Comparison of ENCODE assay signal across 8 cellular contexts in the genomic region with DNA sequence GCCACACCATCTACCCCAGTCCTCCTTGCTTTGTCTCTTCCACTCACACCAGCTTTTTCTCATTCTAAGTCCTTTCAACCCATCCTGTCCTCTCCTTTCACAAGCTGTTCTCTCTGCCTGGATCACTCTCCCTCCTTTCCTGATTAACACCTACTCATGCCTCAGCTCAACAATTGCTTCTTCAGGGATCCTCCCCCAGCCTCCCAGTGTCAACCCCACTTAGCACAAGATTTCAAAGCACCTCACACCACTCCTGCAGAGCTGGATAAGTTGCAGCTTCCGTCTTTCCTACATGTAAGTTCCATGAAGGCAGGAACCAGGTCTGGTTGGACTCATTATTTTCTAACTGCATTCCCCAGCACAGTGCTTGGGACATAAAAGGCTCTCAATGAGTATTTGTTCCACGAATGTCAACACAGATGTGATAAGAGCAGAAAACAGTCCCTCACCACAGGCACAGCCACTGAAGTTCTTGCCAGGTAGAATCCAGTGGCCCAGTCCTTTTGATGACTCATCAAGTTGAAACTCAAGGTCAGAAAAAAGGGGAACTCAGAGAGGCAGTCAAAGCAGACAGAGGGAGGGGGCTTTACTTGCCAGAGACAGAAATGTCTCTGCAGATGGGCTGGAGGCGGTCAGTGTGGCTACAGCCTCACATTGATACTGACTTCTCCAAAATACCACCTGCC.
A peak's percentile ranks its signal among the peaks of the same experiment; 100 is the strongest.
DNase-seq lines count a peak whose midpoint lies in the region; ATAC-seq and TF ChIP-seq lines count a peak whose summit lies in the region.

No MANE protein-coding gene starts in this region.

- TF ChIP-seq EP300 in transverse colon (IDR thresholded peaks at IDR 0.05; ENCODE audit: low read depth) = no peak

- H3K27ac ChIP-seq in heart right ventricle (no peak overlapping the region), right atrium auricular region (no peak overlapping the region), transverse colon (peak overlapping the region in 2 of 4 donors; percentile 17 to 46)

- peak; percentile 34 to 69 (median 48) for ATAC-seq in heart right ventricle
- peak; percentile 73 for ATAC-seq in HG03060 (IDR thresholded peaks at IDR 0.05; ENCODE audit: low read depth, unreplicated experiment)

- no peak overlapping the region for H3K27ac Mint-ChIP-seq in activated CD4-positive, alpha-beta memory T cell treated with anti-CD3 and anti-CD28 coated beads, Interleukin-2, amount 10 ng/mL, durations not matched to agents 7 days and 5 days

- in situ Hi-C loops in transverse colon (cut with MboI; ENCODE audit: low pct_ligation_motif_present in 1 of 4, low pct_unique_long_range_greater_than_20kb in 1 of 4, low sequenced_read_pairs in 3 of 4) = no loop called here

- H3K9me3 ChIP-seq in heart right ventricle (peaks cover 0 to 14% (median 6%) of the 10 kb centered on the region in 11 donors), right atrium auricular region (peaks cover 0 to 17% of the 10 kb centered on the region in 2 donors), transverse colon (no peaks in the 10 kb centered on the region)

- DNase-seq in heart right ventricle = no peak
- no peak for DNase-seq in right atrium auricular region (ENCODE audit: low spot score)
- peak; percentile 58 for DNase-seq in transverse colon
- DNase-seq in erythroblast (lab: John Stamatoyannopoulos, UW) = no peak
- DNase-seq in stimulated activated CD4-positive, alpha-beta T cell treated with anti-CD3 and anti-CD28 coated beads, Interleukin-1b, Interleukin-23, amount 100 ng/mL, for 48 hours = no peak
- DNase-seq in activated CD4-positive, alpha-beta memory T cell treated with anti-CD3 and anti-CD28 coated beads, Interleukin-2, amount 10 ng/mL, durations not matched to agents 7 days and 5 days = no peak

- peaks cover 17% of the 10 kb centered on the region for H3K4me1 Mint-ChIP-seq in activated CD4-positive, alpha-beta memory T cell treated with anti-CD3 and anti-CD28 coated beads, Interleukin-2, amount 10 ng/mL, durations not matched to agents 7 days and 5 days

- H3K36me3 Mint-ChIP-seq in activated CD4-positive, alpha-beta memory T cell treated with anti-CD3 and anti-CD28 coated beads, Interleukin-2, amount 10 ng/mL, durations not matched to agents 7 days and 5 days (ENCODE audit: low read depth) = peaks cover 13% of the 10 kb centered on the region

- H3K4me1 ChIP-seq in heart right ventricle (peaks cover 0 to 13% (median 0%) of the 10 kb centered on the region in 9 donors), right atrium auricular region (no peaks in the 10 kb centered on the region), transverse colon (no peaks in the 10 kb centered on the region)

- POLR2A ChIA-PET in activated CD4-positive, alpha-beta memory T cell treated with anti-CD3 and anti-CD28 coated beads, Interleukin-2, amount 10 ng/mL, durations not matched to agents 7 days and 5 days (lab: Charles Lee) = interaction anchor here (0.6 to 2.1 kb wide), 3 partner anchors 8 to 470 kb away, joined by 3 to 8 read pairs (median 3); no protein-coding TSS in a partner anchor

- peaks cover 6% of the 10 kb centered on the region for H3K9me3 Mint-ChIP-seq in activated CD4-positive, alpha-beta memory T cell treated with anti-CD3 and anti-CD28 coated beads, Interleukin-2, amount 10 ng/mL, durations not matched to agents 7 days and 5 days

- TF ChIP-seq POLR2A in Raji (IDR thresholded peaks at IDR 0.05; ENCODE audit: insufficient read depth, low read depth, low read length) (peak; percentile 42; the same call in 1 of the 2 replicates), transverse colon (IDR thresholded peaks at IDR 0.05) (no peak), erythroblast (IDR thresholded peaks at IDR 0.05; ENCODE audit: low read length) (no peak)

- no peak overlapping the region for H3K4me3 Mint-ChIP-seq in activated CD4-positive, alpha-beta memory T cell treated with anti-CD3 and anti-CD28 coated beads, Interleukin-2, amount 10 ng/mL, durations not matched to agents 7 days and 5 days

- CTCF ChIA-PET in activated CD4-positive, alpha-beta memory T cell treated with anti-CD3 and anti-CD28 coated beads, Interleukin-2, amount 10 ng/mL, durations not matched to agents 7 days and 5 days (lab: Charles Lee) = interaction anchor here (0.7 to 1.1 kb wide), 2 partner anchors 10 to 332 kb away, joined by 3 read pairs; no protein-coding TSS in a partner anchor

- H3K36me3 ChIP-seq in heart right ventricle (no peaks in the 10 kb centered on the region), right atrium auricular region (no peaks in the 10 kb centered on the region), transverse colon (no peaks in the 10 kb centered on the region)

- WGBS in heart right ventricle, 2 donors = 60 to 64% methylated on average over 3 of the region's 3 CpGs
- 68% methylated on average over 3 of the region's 3 CpGs; no CpG with 5 or more reads in 1 of the 2 donors for WGBS in transverse colon (ENCODE audit: low coverage in 1 of 2), 2 donors

- H3K27me3 Mint-ChIP-seq in activated CD4-positive, alpha-beta memory T cell treated with anti-CD3 and anti-CD28 coated beads, Interleukin-2, amount 10 ng/mL, durations not matched to agents 7 days and 5 days = no peaks in the 10 kb centered on the region

- TF ChIP-seq CTCF in heart right ventricle (IDR thresholded peaks at IDR 0.05) = no peak
- TF ChIP-seq CTCF in right atrium auricular region (IDR thresholded peaks at IDR 0.05) = no peak
- TF ChIP-seq CTCF in transverse colon (IDR thresholded peaks at IDR 0.05) = no peak

- intact Hi-C loops in heart right ventricle (cut with DNase I) (no loop called here), transverse colon (cut with DNase I; ENCODE audit: low total_unique reads) (no loop called here)

- no peak overlapping the region for H3K4me3 ChIP-seq in heart right ventricle
- H3K4me3 ChIP-seq in right atrium auricular region = no peak overlapping the region
- no peak overlapping the region for H3K4me3 ChIP-seq in transverse colon

- no peaks in the 10 kb centered on the region for H3K27me3 ChIP-seq in heart right ventricle
- H3K27me3 ChIP-seq in right atrium auricular region = no peaks in the 10 kb centered on the region
- H3K27me3 ChIP-seq in transverse colon = no peaks in the 10 kb centered on the region
